In the genomic region with DNA sequence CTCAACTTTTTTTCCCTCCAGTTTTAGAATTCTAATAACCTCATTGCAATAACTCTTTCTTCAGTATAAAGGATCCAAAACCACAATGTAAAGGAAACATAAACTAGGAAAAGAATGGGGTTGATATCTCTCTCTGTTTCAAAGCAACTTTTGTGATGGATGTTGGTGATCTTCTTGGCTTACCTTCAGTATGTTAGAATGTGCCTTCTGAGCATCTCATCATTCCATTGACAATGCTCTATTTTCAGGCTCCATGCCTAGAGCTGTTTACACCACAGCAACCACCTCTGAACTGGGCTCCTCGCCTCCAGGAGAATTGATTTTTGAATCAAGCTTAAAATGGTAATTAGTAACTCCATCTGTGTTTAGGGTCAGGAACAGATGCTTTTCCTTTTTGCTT, we compare ENCODE assay signal across 12 cellular contexts. TPM values are rescaled to one million over a fixed set of nuclear protein-coding genes. Genes with fewer than 3 reads are reported as not detected.
DNase-seq lines count a peak whose midpoint lies in the region; ATAC-seq and TF ChIP-seq lines count a peak whose summit lies in the region.
"Had no signal": no experiment of that assay in that cellular context is flagged by ENCODE, and none has a peak within 500 bp of the region (broad histone marks: within the 10 kb centered on the region; RNA-seq: fewer than 3 reads in every experiment).

No MANE protein-coding gene starts in this region.

- no peak for ATAC-seq in GM21529 (IDR thresholded peaks at IDR 0.05; ENCODE audit: unreplicated experiment)

- no peak for TF ChIP-seq CTCF in dorsolateral prefrontal cortex (IDR thresholded peaks at IDR 0.05 in 54 of 56, conservative IDR thresholded peaks at IDR 0.05 in 2 of 56; ENCODE audit: low read depth in 1 of 56, partially characterized antibody in 56 of 56)

- no peaks in the 10 kb centered on the region for H3K27me3 ChIP-seq in dorsolateral prefrontal cortex
- H3K27me3 ChIP-seq in layer of hippocampus (ENCODE audit: control insufficient read depth, insufficient read depth, low read length) = no peaks in the 10 kb centered on the region

- DNase-seq in dorsolateral prefrontal cortex (no peak), NCI-H2227 (lab: John Stamatoyannopoulos, UW; ENCODE audit: unreplicated experiment) (no peak), DMS79 (lab: John Stamatoyannopoulos, UW) (no peak)
- DNase-seq: BE2C; CD4-positive, alpha-beta memory T cell; HCEC 1CT; HFFc6 had no signal

- peak overlapping the region in 41 of 59 donors; percentile 4 to 56 (median 35) for H3K4me3 ChIP-seq in dorsolateral prefrontal cortex

- intact Hi-C loops in dorsolateral prefrontal cortex (cut with DNase I) = no loop called here

- H3K27ac ChIP-seq in angular gyrus (ENCODE audit: low read depth, low read length) = peak overlapping the region; percentile 29
- peak overlapping the region in 58 of 59 donors; percentile 11 to 97 (median 85) for H3K27ac ChIP-seq in dorsolateral prefrontal cortex
- peak overlapping the region; percentile 40 for H3K27ac ChIP-seq in layer of hippocampus (ENCODE audit: low read depth, low read length)
- peak overlapping the region; percentile 37 for H3K27ac ChIP-seq in temporal lobe (ENCODE audit: low read depth, low read length)
- H3K27ac ChIP-seq: C4-2B had no signal

RNA-seq across cellular contexts. Expression of gene NLGN1, which starts 6.6 kb away (rescaled TPM):
- 10 to 100 TPM; 19.4 to 68.1 (median 55.8) TPM for total RNA-seq in dorsolateral prefrontal cortex
- total RNA-seq in temporal lobe = 61.0 TPM
- total RNA-seq: CD4-positive, alpha-beta memory T cell had no signal

Comparison
In these comparisons a context has a peak if more than half of its experiments do, and no peak if none do; other contexts are left out.
1. H3K27ac ChIP-seq: peak in every context shown above with its lines; median percentile 85 in dorsolateral prefrontal cortex; 40 in layer of hippocampus; 37 in temporal lobe; 29 in angular gyrus.